Comparison of ENCODE assay signal across 21 cellular contexts in the genomic region with DNA sequence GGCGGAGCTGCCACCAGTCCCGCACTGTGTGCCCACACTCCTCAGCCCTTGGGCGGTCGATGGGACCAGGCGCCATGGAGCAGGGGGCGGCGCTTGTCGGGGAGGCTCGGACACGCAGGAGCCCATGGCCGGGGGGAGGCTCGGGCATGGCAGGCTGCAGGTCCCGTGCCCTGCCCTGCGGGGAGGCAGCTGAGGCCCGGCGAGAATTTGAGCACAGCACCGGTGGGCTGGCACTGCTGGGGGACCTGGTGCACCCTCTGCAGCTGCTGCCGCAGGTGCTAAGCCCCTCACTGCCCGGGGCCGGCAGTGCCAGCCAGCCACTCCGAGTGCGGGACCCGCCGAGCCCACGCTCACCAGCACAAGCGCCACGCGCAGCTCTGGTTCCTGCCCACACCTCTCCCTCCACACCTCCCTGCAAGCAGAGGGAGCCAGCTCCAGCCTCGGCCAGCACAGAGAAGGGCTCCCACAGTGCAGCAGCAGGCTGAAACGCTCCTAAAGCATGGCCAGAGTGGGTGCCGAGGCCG.
"Had no signal": no experiment of that assay in that cellular context is flagged by ENCODE, and none has a peak within 500 bp of the region (broad histone marks: within the 10 kb centered on the region; RNA-seq: fewer than 3 reads in every experiment).

No MANE protein-coding gene starts in this region.

- H3K9me3 ChIP-seq: MG63 had no signal

- H3K36me3 Mint-ChIP-seq: activated CD4-positive, alpha-beta memory T cell treated with anti-CD3 and anti-CD28 coated beads for 36 hours; activated naive CD4-positive, alpha-beta T cell treated with anti-CD3 and anti-CD28 coated beads, Interleukin-2, amount 10 ng/mL, durations not matched to agents 7 days and 5 days; activated naive CD8-positive, alpha-beta T cell treated with anti-CD3 and anti-CD28 coated beads for 36 hours; T-cell had no signal

- H3K4me1 Mint-ChIP-seq: activated CD4-positive, alpha-beta T cell treated with anti-CD3 and anti-CD28 coated beads, Interleukin-2, amount 10 ng/mL, durations not matched to agents 7 days and 5 days; activated naive CD4-positive, alpha-beta T cell treated with anti-CD3 and anti-CD28 coated beads, Interleukin-2, amount 10 ng/mL, durations not matched to agents 7 days and 5 days; activated naive CD8-positive, alpha-beta T cell treated with anti-CD3 and anti-CD28 coated beads for 36 hours; T-cell had no signal

- H3K27me3 Mint-ChIP-seq: activated CD4-positive, alpha-beta memory T cell treated with anti-CD3 and anti-CD28 coated beads for 36 hours; activated CD4-positive, alpha-beta T cell treated with anti-CD3 and anti-CD28 coated beads, Interleukin-2, amount 10 ng/mL, durations not matched to agents 7 days and 5 days; activated naive CD4-positive, alpha-beta T cell treated with anti-CD3 and anti-CD28 coated beads, Interleukin-2, amount 10 ng/mL, durations not matched to agents 7 days and 5 days; activated naive CD8-positive, alpha-beta T cell treated with anti-CD3 and anti-CD28 coated beads for 36 hours had no signal

- DNase-seq: activated CD4-positive, alpha-beta memory T cell treated with anti-CD3 and anti-CD28 coated beads for 36 hours; activated CD4-positive, alpha-beta T cell treated with anti-CD3 and anti-CD28 coated beads, Interleukin-2, amount 10 ng/mL, durations not matched to agents 7 days and 5 days; activated CD4-positive, CD25-positive, alpha-beta regulatory T cell; activated CD8-positive, alpha-beta memory T cell treated with anti-CD3 and anti-CD28 coated beads for 24 hours; activated effector memory CD4-positive, alpha-beta T cell treated with anti-CD3 and anti-CD28 coated beads, Interleukin-2, amount 50 U/mL, for 16 hours; activated naive CD4-positive, alpha-beta T cell treated with anti-CD3 and anti-CD28 coated beads, Interleukin-2, amount 10 ng/mL, durations not matched to agents 7 days and 5 days; activated naive CD8-positive, alpha-beta T cell treated with anti-CD3 and anti-CD28 coated beads for 36 hours; activated T-cell treated with anti-CD3 and anti-CD28 coated beads, Interleukin-2, amount 50 U/mL, for 4 hours; MG63; MV-4-11; NCI-H1092 treated with DMSO at 0.1 percent for 48 hours; NCI-H1417 treated with DMSO at 0.1 percent for 48 hours; NCI-H1694; NCI-H2029 treated with DMSO at 0.1 percent for 48 hours; NCI-H446; NCI-H524; PC-9; T-cell; T-helper 2 cell; T1000 had no signal

- H2AFZ ChIP-seq: PC-9 had no signal

- ATAC-seq: activated T-cell treated with anti-CD3 and anti-CD28 coated beads, Interleukin-2, amount 50 U/mL, for 4 hours; T-cell had no signal

- H3K27ac Mint-ChIP-seq: activated CD4-positive, alpha-beta memory T cell treated with anti-CD3 and anti-CD28 coated beads for 36 hours; activated CD4-positive, alpha-beta T cell treated with anti-CD3 and anti-CD28 coated beads, Interleukin-2, amount 10 ng/mL, durations not matched to agents 7 days and 5 days; activated naive CD4-positive, alpha-beta T cell treated with anti-CD3 and anti-CD28 coated beads, Interleukin-2, amount 10 ng/mL, durations not matched to agents 7 days and 5 days; activated naive CD8-positive, alpha-beta T cell treated with anti-CD3 and anti-CD28 coated beads for 36 hours; T-cell had no signal

- H3K4me3 Mint-ChIP-seq: activated CD4-positive, alpha-beta memory T cell treated with anti-CD3 and anti-CD28 coated beads for 36 hours; activated CD4-positive, alpha-beta T cell treated with anti-CD3 and anti-CD28 coated beads, Interleukin-2, amount 10 ng/mL, durations not matched to agents 7 days and 5 days; activated naive CD4-positive, alpha-beta T cell treated with anti-CD3 and anti-CD28 coated beads, Interleukin-2, amount 10 ng/mL, durations not matched to agents 7 days and 5 days; activated naive CD8-positive, alpha-beta T cell treated with anti-CD3 and anti-CD28 coated beads for 36 hours; activated T-cell treated with anti-CD3 and anti-CD28 coated beads, Interleukin-2, amount 50 U/mL, for 4 hours; T-cell had no signal

- H3K9me3 Mint-ChIP-seq: activated CD4-positive, alpha-beta memory T cell treated with anti-CD3 and anti-CD28 coated beads for 36 hours; activated CD4-positive, alpha-beta T cell treated with anti-CD3 and anti-CD28 coated beads, Interleukin-2, amount 10 ng/mL, durations not matched to agents 7 days and 5 days had no signal

- H3K4me2 ChIP-seq: PC-9 had no signal

- H3K4me3 ChIP-seq: MG63, PC-9, SK-N-MC had no signal

- H3K36me3 ChIP-seq: MG63 had no signal

- H3K27ac ChIP-seq: PC-9, SK-N-MC had no signal
